Comparison of ENCODE assay signal across 18 cellular contexts in genomic region chr3:132912416-132912753, GRCh38.
"Had no signal": no experiment of that assay in that cellular context is flagged by ENCODE, and none has a peak within 500 bp of the region (broad histone marks: within the 10 kb centered on the region; RNA-seq: fewer than 3 reads in every experiment).

No MANE protein-coding gene starts in this region.

- DNase-seq: activated CD4-positive, alpha-beta memory T cell treated with anti-CD3 and anti-CD28 coated beads, Interleukin-2, amount 10 ng/mL, durations not matched to agents 7 days and 5 days; activated CD4-positive, alpha-beta T cell treated with anti-CD3 and anti-CD28 coated beads for 48 hours; activated CD4-positive, CD25-positive, alpha-beta regulatory T cell; activated effector memory CD4-positive, alpha-beta T cell treated with anti-CD3 and anti-CD28 coated beads, Interleukin-2, amount 50 U/mL, for 16 hours; activated naive CD4-positive, alpha-beta T cell treated with anti-CD3 and anti-CD28 coated beads, Interleukin-2, amount 10 ng/mL, durations not matched to agents 7 days and 5 days; amygdala; heart right ventricle; natural killer cell; ovary; stimulated activated CD4-positive, alpha-beta T cell treated with anti-CD3 and anti-CD28 coated beads, Interleukin-2, amount 100 ng/mL, for 24 hours; stomach; T-helper 17 cell had no signal

- H3K27ac ChIP-seq: cardiac muscle cell, epithelial cell of prostate, ovary, prostate gland, skin epidermis, stomach, suprapubic skin, tibial nerve had no signal

- H3K27me3 ChIP-seq: cardiac muscle cell, ovary, stomach, suprapubic skin, tibial nerve had no signal

- H3K4me3 ChIP-seq: cardiac muscle cell, heart right ventricle, ovary, prostate gland, skin epidermis, stomach, suprapubic skin, tibial nerve had no signal

- H3K36me3 ChIP-seq: cardiac muscle cell, heart right ventricle, ovary, prostate gland, stomach, suprapubic skin, tibial nerve had no signal

- H3K4me1 ChIP-seq: prostate gland, stomach, suprapubic skin, tibial nerve had no signal

- H3K9me3 ChIP-seq: ovary, prostate gland, stomach had no signal
